Comparison of ENCODE assay signal across 18 cellular contexts in the genomic region with DNA sequence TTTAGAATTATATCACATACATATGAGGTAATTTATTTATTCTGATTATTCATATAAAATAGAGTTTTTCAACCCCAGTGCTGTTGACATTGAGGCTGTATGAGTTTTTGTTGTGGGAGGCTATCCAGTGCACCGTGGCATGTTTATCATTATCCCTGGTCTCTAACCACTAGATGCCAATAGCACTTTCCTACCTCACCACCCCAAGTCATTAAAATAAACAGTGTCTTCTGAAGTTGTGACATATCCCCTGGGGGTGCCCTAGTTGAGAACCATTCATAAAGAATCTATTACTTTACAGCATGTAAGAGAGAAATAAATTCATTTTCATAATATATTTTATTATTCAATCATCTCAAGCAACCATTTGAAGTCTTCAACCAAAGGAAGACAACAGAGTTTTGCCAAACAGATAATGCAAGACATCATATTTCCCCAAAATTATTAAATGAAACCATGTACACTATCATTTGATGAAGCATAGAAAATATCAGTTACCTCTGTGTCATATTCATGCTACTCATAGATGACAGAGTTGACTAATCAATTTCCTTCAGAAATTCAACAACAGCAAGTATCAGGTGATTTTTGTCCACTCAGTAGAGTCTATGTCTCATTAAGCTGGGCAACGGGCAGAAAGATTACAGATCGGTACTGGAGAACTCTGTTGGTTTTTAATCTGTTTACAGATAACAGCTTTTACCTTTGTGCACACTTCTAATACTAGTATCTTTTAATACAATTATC.
"Had no signal": no experiment of that assay in that cellular context is flagged by ENCODE, and none has a peak within 500 bp of the region (broad histone marks: within the 10 kb centered on the region; RNA-seq: fewer than 3 reads in every experiment).

No MANE protein-coding gene starts in this region.

- H3K36me3 ChIP-seq: colonic mucosa, left ventricle myocardium inferior, tibial nerve, uterus had no signal

- H3K27ac ChIP-seq: body of pancreas, colonic mucosa, hepatocyte, left ventricle myocardium inferior, tibial nerve, uterus had no signal

- H3K4me2 ChIP-seq: hepatocyte had no signal

- H3K27me3 ChIP-seq: body of pancreas, colonic mucosa, hepatocyte, tibial nerve, uterus had no signal

- DNase-seq: activated CD4-positive, alpha-beta T cell treated with anti-CD3 and anti-CD28 coated beads, Interleukin-2, amount 50 U/mL, for 1 hour; activated naive CD8-positive, alpha-beta T cell treated with anti-CD3 and anti-CD28 coated beads for 36 hours; activated T-cell treated with anti-CD3 and anti-CD28 coated beads, Interleukin-2, amount 50 U/mL, for 48 hours; amygdala; body of pancreas; caudate nucleus; colonic mucosa; kidney; left ventricle myocardium inferior; naive B cell; posterior cingulate gyrus; retina; substantia nigra; uterus had no signal

- H3K9me3 Mint-ChIP-seq: stimulated activated memory B cell treated with anti-CD40 and anti-IgM and Interleukin-4, amounts not matched to agents 10 μg/mL and 1 μg/mL and 100 μg/mL, for 72 hours had no signal

- H3K27me3 Mint-ChIP-seq: activated naive CD8-positive, alpha-beta T cell treated with anti-CD3 and anti-CD28 coated beads for 36 hours; stimulated activated memory B cell treated with anti-CD40 and anti-IgM and Interleukin-4, amounts not matched to agents 10 μg/mL and 1 μg/mL and 100 μg/mL, for 72 hours had no signal

- H3K4me3 ChIP-seq: body of pancreas, colonic mucosa, hepatocyte, left ventricle myocardium inferior, tibial nerve, uterus had no signal

- H3K9me3 ChIP-seq: body of pancreas, colonic mucosa, tibial nerve, uterus had no signal

- H3K79me2 ChIP-seq: hepatocyte had no signal

- H3K36me3 Mint-ChIP-seq: naive B cell; stimulated activated memory B cell treated with anti-CD40 and anti-IgM and Interleukin-4, amounts not matched to agents 10 μg/mL and 1 μg/mL and 100 μg/mL, for 72 hours had no signal

- H3K4me1 ChIP-seq: colonic mucosa had no signal

- ATAC-seq: body of pancreas; stimulated activated memory B cell treated with anti-CD40 and anti-IgM and Interleukin-4, amounts not matched to agents 10 μg/mL and 1 μg/mL and 100 μg/mL, for 72 hours; WTC11 had no signal

- H2AFZ ChIP-seq: hepatocyte had no signal

- H3K4me3 Mint-ChIP-seq: activated naive CD8-positive, alpha-beta T cell treated with anti-CD3 and anti-CD28 coated beads for 36 hours; naive B cell; stimulated activated memory B cell treated with anti-CD40 and anti-IgM and Interleukin-4, amounts not matched to agents 10 μg/mL and 1 μg/mL and 100 μg/mL, for 72 hours; WTC11 had no signal

- H3K27ac Mint-ChIP-seq: activated naive CD8-positive, alpha-beta T cell treated with anti-CD3 and anti-CD28 coated beads for 36 hours; stimulated activated memory B cell treated with anti-CD40 and anti-IgM and Interleukin-4, amounts not matched to agents 10 μg/mL and 1 μg/mL and 100 μg/mL, for 72 hours; WTC11 had no signal
